2 cellular contexts compared by ENCODE assay signal in genomic region chr15:101194246-101195138, GRCh38.
TF ChIP-seq lines count a peak whose summit lies in the region.

No MANE protein-coding gene starts in this region.

TF ChIP-seq in WTC11, 78 proteins besides CTCF, POLR2A, EP300 and RAD21 (continued from another document and continues in another):
- no peak for TF ChIP-seq ESRRA (CRISPR knock-in tag; IDR thresholded peaks at IDR 0.05; ENCODE audit: borderline replicate concordance)
- TF ChIP-seq STAT6 (CRISPR knock-in tag; conservative IDR thresholded peaks at IDR 0.05; ENCODE audit: low read depth): no peak
- no peak for TF ChIP-seq NFYB (CRISPR knock-in tag; conservative IDR thresholded peaks at IDR 0.05; ENCODE audit: low read depth)
- no peak for TF ChIP-seq PRRX2 (CRISPR knock-in tag; IDR thresholded peaks at IDR 0.05)
- TF ChIP-seq, protein P1, sequence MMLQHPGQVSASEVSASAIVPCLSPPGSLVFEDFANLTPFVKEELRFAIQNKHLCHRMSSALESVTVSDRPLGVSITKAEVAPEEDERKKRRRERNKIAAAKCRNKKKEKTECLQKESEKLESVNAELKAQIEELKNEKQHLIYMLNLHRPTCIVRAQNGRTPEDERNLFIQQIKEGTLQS (CRISPR knock-in tag; conservative IDR thresholded peaks at IDR 0.05): no peak
- TF ChIP-seq ZNF263 (CRISPR knock-in tag; IDR thresholded peaks at IDR 0.05; ENCODE audit: low read depth): no peak
- TF ChIP-seq SMAD3 (CRISPR knock-in tag; IDR thresholded peaks at IDR 0.05; ENCODE audit: borderline replicate concordance): no peak
- no peak for TF ChIP-seq CDX4 (CRISPR knock-in tag; IDR thresholded peaks at IDR 0.05; ENCODE audit: borderline replicate concordance)
- TF ChIP-seq ATF2 (CRISPR knock-in tag; IDR thresholded peaks at IDR 0.05; ENCODE audit: borderline replicate concordance, low read depth): no peak
- no peak for TF ChIP-seq JAZF1 (CRISPR knock-in tag; IDR thresholded peaks at IDR 0.05)
- no peak for TF ChIP-seq KAT7 (CRISPR knock-in tag; IDR thresholded peaks at IDR 0.05; ENCODE audit: borderline replicate concordance)
- TF ChIP-seq ZNF532 (CRISPR knock-in tag; IDR thresholded peaks at IDR 0.05; ENCODE audit: borderline replicate concordance): no peak
- TF ChIP-seq, protein P2, sequence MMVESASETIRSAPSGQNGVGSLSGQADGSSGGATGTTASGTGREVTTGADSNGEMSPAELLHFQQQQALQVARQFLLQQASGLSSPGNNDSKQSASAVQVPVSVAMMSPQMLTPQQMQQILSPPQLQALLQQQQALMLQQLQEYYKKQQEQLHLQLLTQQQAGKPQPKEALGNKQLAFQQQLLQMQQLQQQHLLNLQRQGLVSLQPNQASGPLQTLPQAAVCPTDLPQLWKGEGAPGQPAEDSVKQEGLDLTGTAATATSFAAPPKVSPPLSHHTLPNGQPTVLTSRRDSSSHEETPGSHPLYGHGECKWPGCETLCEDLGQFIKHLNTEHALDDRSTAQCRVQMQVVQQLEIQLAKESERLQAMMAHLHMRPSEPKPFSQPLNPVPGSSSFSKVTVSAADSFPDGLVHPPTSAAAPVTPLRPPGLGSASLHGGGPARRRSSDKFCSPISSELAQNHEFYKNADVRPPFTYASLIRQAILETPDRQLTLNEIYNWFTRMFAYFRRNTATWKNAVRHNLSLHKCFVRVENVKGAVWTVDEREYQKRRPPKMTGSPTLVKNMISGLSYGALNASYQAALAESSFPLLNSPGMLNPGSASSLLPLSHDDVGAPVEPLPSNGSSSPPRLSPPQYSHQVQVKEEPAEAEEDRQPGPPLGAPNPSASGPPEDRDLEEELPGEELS (CRISPR knock-in tag; IDR thresholded peaks at IDR 0.05): no peak
- no peak for TF ChIP-seq CREM (CRISPR knock-in tag; IDR thresholded peaks at IDR 0.05)

TF ChIP-seq in HepG2, 621 proteins besides CTCF, POLR2A, EP300 and RAD21 (continued from another document):
- no peak for TF ChIP-seq ZNF660 (CRISPR knock-in tag; IDR thresholded peaks at IDR 0.05; ENCODE audit: borderline replicate concordance, low read depth)
